In the genomic region with DNA sequence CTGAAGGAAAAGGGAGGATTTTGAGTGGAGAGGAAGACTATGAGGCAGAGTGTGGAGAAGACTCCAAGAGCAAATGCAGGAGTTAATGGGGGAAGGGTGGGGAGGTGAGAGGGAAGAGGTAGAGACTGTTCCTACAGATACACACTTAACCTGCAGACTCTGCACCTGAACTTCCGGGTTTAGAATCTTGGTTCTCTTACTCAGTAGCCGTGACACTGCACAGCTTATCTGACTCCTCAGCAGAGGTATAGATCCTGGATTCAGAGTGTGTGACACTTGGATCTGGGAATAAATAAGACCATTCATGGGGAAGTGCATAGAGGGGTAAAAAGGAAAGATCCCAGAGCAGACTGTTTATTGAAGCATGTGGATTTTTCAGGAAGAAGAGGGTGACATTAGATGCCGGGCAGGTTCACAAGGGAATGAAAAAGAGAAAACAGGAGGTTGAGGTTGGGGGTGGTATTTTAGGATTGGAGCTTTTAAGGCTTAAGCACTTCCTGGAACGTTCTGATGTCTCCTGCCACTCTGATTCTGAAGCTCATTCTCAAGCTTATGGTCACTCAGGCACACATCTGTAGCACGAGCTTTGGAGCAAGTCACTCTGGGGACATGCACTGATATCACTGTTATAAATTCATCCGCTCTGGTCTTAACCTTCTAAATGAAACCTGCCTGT, we compare ENCODE assay signal across 1 cellular context.
TF ChIP-seq lines count a peak whose summit lies in the region.

No MANE protein-coding gene starts in this region.

TF ChIP-seq in K562, 482 proteins besides CTCF, POLR2A, EP300 and RAD21 (continued from another document):
- TF ChIP-seq, protein P1, sequence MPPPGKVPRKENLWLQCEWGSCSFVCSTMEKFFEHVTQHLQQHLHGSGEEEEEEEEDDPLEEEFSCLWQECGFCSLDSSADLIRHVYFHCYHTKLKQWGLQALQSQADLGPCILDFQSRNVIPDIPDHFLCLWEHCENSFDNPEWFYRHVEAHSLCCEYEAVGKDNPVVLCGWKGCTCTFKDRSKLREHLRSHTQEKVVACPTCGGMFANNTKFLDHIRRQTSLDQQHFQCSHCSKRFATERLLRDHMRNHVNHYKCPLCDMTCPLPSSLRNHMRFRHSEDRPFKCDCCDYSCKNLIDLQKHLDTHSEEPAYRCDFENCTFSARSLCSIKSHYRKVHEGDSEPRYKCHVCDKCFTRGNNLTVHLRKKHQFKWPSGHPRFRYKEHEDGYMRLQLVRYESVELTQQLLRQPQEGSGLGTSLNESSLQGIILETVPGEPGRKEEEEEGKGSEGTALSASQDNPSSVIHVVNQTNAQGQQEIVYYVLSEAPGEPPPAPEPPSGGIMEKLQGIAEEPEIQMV (tag; conservative IDR thresholded peaks at IDR 0.05; ENCODE audit: low read depth): 0 out of 2 replicates have a peak, but pooled peaks have one; percentile 4
- 0 out of 2 replicates have a peak, but pooled peaks have one; percentile 22 for TF ChIP-seq TEAD2 (tag; IDR thresholded peaks at IDR 0.05)
- 0 out of 2 replicates have a peak, but pooled peaks have one; percentile 12 for TF ChIP-seq PTRF (tag; IDR thresholded peaks at IDR 0.05)
- TF ChIP-seq, protein P2, sequence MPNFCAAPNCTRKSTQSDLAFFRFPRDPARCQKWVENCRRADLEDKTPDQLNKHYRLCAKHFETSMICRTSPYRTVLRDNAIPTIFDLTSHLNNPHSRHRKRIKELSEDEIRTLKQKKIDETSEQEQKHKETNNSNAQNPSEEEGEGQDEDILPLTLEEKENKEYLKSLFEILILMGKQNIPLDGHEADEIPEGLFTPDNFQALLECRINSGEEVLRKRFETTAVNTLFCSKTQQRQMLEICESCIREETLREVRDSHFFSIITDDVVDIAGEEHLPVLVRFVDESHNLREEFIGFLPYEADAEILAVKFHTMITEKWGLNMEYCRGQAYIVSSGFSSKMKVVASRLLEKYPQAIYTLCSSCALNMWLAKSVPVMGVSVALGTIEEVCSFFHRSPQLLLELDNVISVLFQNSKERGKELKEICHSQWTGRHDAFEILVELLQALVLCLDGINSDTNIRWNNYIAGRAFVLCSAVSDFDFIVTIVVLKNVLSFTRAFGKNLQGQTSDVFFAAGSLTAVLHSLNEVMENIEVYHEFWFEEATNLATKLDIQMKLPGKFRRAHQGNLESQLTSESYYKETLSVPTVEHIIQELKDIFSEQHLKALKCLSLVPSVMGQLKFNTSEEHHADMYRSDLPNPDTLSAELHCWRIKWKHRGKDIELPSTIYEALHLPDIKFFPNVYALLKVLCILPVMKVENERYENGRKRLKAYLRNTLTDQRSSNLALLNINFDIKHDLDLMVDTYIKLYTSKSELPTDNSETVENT (CRISPR knock-in tag; IDR thresholded peaks at IDR 0.05): no peak
- TF ChIP-seq, protein P3, sequence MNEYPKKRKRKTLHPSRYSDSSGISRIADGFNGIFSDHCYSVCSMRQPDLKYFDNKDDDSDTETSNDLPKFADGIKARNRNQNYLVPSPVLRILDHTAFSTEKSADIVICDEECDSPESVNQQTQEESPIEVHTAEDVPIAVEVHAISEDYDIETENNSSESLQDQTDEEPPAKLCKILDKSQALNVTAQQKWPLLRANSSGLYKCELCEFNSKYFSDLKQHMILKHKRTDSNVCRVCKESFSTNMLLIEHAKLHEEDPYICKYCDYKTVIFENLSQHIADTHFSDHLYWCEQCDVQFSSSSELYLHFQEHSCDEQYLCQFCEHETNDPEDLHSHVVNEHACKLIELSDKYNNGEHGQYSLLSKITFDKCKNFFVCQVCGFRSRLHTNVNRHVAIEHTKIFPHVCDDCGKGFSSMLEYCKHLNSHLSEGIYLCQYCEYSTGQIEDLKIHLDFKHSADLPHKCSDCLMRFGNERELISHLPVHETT (CRISPR knock-in tag; conservative IDR thresholded peaks at IDR 0.05 in 1 of 2, IDR thresholded peaks at IDR 0.05 in 1 of 2): no peak
- 0 out of 4 replicates have a peak, but pooled peaks of 1 of the 2 experiments have one; percentile 13 for TF ChIP-seq TRIM24 (IDR thresholded peaks at IDR 0.05)
- TF ChIP-seq, protein P4, sequence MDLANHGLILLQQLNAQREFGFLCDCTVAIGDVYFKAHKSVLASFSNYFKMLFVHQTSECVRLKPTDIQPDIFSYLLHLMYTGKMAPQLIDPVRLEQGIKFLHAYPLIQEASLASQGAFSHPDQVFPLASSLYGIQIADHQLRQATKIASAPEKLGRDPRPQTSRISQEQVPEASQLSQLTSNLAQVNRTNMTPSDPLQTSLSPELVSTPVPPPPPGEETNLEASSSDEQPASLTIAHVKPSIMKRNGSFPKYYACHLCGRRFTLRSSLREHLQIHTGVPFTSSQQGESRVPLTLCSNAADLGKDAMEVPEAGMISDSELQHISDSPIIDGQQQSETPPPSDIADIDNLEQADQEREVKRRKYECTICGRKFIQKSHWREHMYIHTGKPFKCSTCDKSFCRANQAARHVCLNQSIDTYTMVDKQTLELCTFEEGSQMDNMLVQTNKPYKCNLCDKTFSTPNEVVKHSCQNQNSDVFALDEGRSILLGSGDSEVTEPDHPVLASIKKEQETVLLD (IDR thresholded peaks at IDR 0.05): peak; percentile 13; the same call in 1 of the 2 replicates
- TF ChIP-seq ZC3H11A (IDR thresholded peaks at IDR 0.05; ENCODE audit: low read depth, low read length): 0 out of 2 replicates have a peak, but pooled peaks have one; percentile 36
- TF ChIP-seq JUND (IDR thresholded peaks at IDR 0.05; ENCODE audit: borderline replicate concordance, low read depth, low read length): 0 out of 2 replicates have a peak, but pooled peaks have one; percentile 13
- TF ChIP-seq JUND (tag; IDR thresholded peaks at IDR 0.05; ENCODE audit: borderline replicate concordance, low read depth, low read length): no peak; the same call in 2 of the 3 replicates
- TF ChIP-seq ZNF282 (CRISPR knock-in tag; IDR thresholded peaks at IDR 0.05): no peak
- TF ChIP-seq, protein P5, sequence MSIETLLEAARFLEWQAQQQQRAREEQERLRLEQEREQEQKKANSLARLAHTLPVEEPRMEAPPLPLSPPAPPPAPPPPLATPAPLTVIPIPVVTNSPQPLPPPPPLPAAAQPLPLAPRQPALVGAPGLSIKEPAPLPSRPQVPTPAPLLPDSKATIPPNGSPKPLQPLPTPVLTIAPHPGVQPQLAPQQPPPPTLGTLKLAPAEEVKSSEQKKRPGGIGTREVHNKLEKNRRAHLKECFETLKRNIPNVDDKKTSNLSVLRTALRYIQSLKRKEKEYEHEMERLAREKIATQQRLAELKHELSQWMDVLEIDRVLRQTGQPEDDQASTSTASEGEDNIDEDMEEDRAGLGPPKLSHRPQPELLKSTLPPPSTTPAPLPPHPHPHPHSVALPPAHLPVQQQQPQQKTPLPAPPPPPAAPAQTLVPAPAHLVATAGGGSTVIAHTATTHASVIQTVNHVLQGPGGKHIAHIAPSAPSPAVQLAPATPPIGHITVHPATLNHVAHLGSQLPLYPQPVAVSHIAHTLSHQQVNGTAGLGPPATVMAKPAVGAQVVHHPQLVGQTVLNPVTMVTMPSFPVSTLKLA (conservative IDR thresholded peaks at IDR 0.05): peak in 1 of 2 experiments; percentile 22; a peak in 1 of 4 replicates
- no peak for TF ChIP-seq ZNF668 (CRISPR knock-in tag; IDR thresholded peaks at IDR 0.05)
